Comparison of ENCODE assay signal across 35 cellular contexts in the genomic region with DNA sequence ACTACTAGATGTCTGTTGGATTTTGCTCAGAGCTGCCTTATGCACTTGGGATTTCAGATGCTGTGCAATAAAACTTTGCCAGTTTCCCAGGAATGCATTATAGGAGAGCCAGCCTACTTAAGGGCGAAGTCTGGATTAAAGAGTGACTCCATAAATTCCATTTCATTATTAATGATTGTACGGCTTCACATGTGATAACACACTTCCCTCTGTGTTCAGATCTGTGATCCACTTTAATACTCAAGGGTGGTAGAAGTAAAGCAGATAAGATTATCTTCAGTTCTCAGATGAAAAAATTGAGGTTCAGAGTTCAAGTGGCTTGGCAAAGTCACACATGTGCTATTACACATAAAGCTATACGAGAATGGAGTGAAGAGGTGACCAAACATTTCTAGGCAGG.
"Had no signal": no experiment of that assay in that cellular context is flagged by ENCODE, and none has a peak within 500 bp of the region (broad histone marks: within the 10 kb centered on the region; RNA-seq: fewer than 3 reads in every experiment).

No MANE protein-coding gene starts in this region.

- H3K4me3 ChIP-seq: MG63 had no signal

- H3K9me3 ChIP-seq: MG63 had no signal

- H3K36me3 ChIP-seq: MG63 had no signal

- DNase-seq: Kasumi-1, MG63, MM.1S, MV-4-11, NCI-H1048, NCI-H1092, NCI-H1092 treated with DMSO at 0.1 percent for 48 hours, NCI-H1105, NCI-H1105 treated with DMSO at 0.1 percent for 48 hours, NCI-H1417, NCI-H1417 treated with DMSO at 0.1 percent for 48 hours, NCI-H1436, NCI-H1436 treated with DMSO at 0.1 percent for 48 hours, NCI-H146, NCI-H1694, NCI-H1694 treated with DMSO at 0.1 percent for 48 hours, NCI-H187, NCI-H187 treated with DMSO at 0.1 percent for 48 hours, NCI-H1930, NCI-H2029, NCI-H2029 treated with DMSO at 0.1 percent for 48 hours, NCI-H2081, NCI-H2081 treated with DMSO at 0.1 percent for 48 hours, NCI-H2107, NCI-H2171, NCI-H2171 treated with DMSO at 0.1 percent for 48 hours, NCI-H2227 treated with DMSO at 0.1 percent for 48 hours, NCI-H226, NCI-H345, NCI-H446, NCI-H446 treated with DMSO at 0.1 percent for 48 hours, NCI-H510A, NCI-H510A treated with DMSO at 0.1 percent for 48 hours, NCI-H524, NCI-H524 treated with DMSO at 0.1 percent for 48 hours had no signal
